Comparison of ENCODE assay signal across 11 cellular contexts in genomic region chr1:8404450-8405370, GRCh38.
DNase-seq lines count a peak whose midpoint lies in the region; ATAC-seq and TF ChIP-seq lines count a peak whose summit lies in the region.
"Had no signal": no experiment of that assay in that cellular context is flagged by ENCODE, and none has a peak within 500 bp of the region (broad histone marks: within the 10 kb centered on the region; RNA-seq: fewer than 3 reads in every experiment).

No MANE protein-coding gene starts in this region.

- H3K27ac ChIP-seq in breast epithelium (peak overlapping the region; percentile 38 to 65), tibial artery (peak overlapping the region; percentile 1 to 35)

- DNase-seq in breast epithelium (ENCODE audit: low spot score in 2 of 2): no peak
- DNase-seq in MCF 10A (ENCODE audit: unreplicated experiment): no peak
- no peak for DNase-seq in mesothelial cell of epicardium (ENCODE audit: low spot score in 2 of 2, unreplicated experiment in 2 of 2)
- no peak for DNase-seq in tibial artery
- no peak for DNase-seq in BE2C
- DNase-seq in GM13976 (ENCODE audit: low spot score): no peak
- DNase-seq: NCI-H2029 treated with DMSO at 0.1 percent for 48 hours; Peyer's patch; stimulated activated CD4-positive, alpha-beta T cell treated with anti-CD3 and anti-CD28 coated beads, Interleukin-4, amount 100 ng/mL, for 24 hours had no signal

- H3K36me3 Mint-ChIP-seq in MCF 10A (ENCODE audit: insufficient read depth, unreplicated experiment) (peaks cover 42% of the 10 kb centered on the region), mesothelial cell of epicardium (peaks cover 25% of the 10 kb centered on the region)
- peaks cover 77% of the 10 kb centered on the region for H3K36me3 Mint-ChIP-seq in activated T-helper 17 cell treated with anti-CD3 and anti-CD28 coated beads, Interleukin-2, amount 50 U/mL, for 72 hours (ENCODE audit: low read depth)

- H3K27me3 Mint-ChIP-seq in MCF 10A (ENCODE audit: insufficient read depth, unreplicated experiment) (no peaks in the 10 kb centered on the region), mesothelial cell of epicardium (ENCODE audit: low read depth) (no peaks in the 10 kb centered on the region)
- no peaks in the 10 kb centered on the region for H3K27me3 Mint-ChIP-seq in activated T-helper 17 cell treated with anti-CD3 and anti-CD28 coated beads, Interleukin-2, amount 50 U/mL, for 72 hours

- in situ Hi-C loops in GM13976 (cut with MboI; ENCODE audit: low sequenced_read_pairs, unreplicated experiment): no loop called here

- peaks cover 16% of the 10 kb centered on the region for H3K4me1 Mint-ChIP-seq in MCF 10A (ENCODE audit: insufficient read depth, unreplicated experiment)
- peaks cover 35% of the 10 kb centered on the region for H3K4me1 Mint-ChIP-seq in activated T-helper 17 cell treated with anti-CD3 and anti-CD28 coated beads, Interleukin-2, amount 50 U/mL, for 72 hours
- H3K4me1 Mint-ChIP-seq in mesothelial cell of epicardium: peaks cover 33% of the 10 kb centered on the region

- no peak overlapping the region for H3K27ac Mint-ChIP-seq in MCF 10A (ENCODE audit: low read depth, unreplicated experiment)
- H3K27ac Mint-ChIP-seq in activated T-helper 17 cell treated with anti-CD3 and anti-CD28 coated beads, Interleukin-2, amount 50 U/mL, for 72 hours: peak overlapping the region; percentile 83
- H3K27ac Mint-ChIP-seq in mesothelial cell of epicardium: peak overlapping the region; percentile 18

- no peaks in the 10 kb centered on the region for H3K9me3 Mint-ChIP-seq in MCF 10A (ENCODE audit: unreplicated experiment)
- H3K9me3 Mint-ChIP-seq in activated T-helper 17 cell treated with anti-CD3 and anti-CD28 coated beads, Interleukin-2, amount 50 U/mL, for 72 hours: no peaks in the 10 kb centered on the region
- H3K9me3 Mint-ChIP-seq in mesothelial cell of epicardium: no peaks in the 10 kb centered on the region

- TF ChIP-seq POLR2A in breast epithelium (IDR thresholded peaks at IDR 0.05): no peak

- H3K27me3 ChIP-seq in breast epithelium (no peaks in the 10 kb centered on the region), tibial artery (no peaks in the 10 kb centered on the region), BE2C (no peaks in the 10 kb centered on the region)
- H3K27me3 ChIP-seq: Peyer's patch had no signal

- H3K9me3 ChIP-seq in breast epithelium (no peaks in the 10 kb centered on the region), tibial artery (no peaks in the 10 kb centered on the region), BE2C (no peaks in the 10 kb centered on the region)
- H3K9me3 ChIP-seq: Peyer's patch had no signal

- H3K4me3 ChIP-seq in breast epithelium: no peak overlapping the region
- H3K4me3 ChIP-seq in tibial artery: no peak overlapping the region
- no peak overlapping the region for H3K4me3 ChIP-seq in BE2C (ENCODE audit: low read depth, low read length)
- H3K4me3 ChIP-seq: Peyer's patch had no signal

- no TSS peak for BruUV-seq in MCF 10A (replicated peaks; lab: Mats Ljungman, UMichigan)

- CTCF ChIA-PET in MCF 10A (lab: Yijun Ruan, JAX): interaction anchor here (0.7 kb wide), 1 partner anchor 644 kb away, joined by 4 read pairs; no protein-coding TSS in a partner anchor

- H3K4me3 Mint-ChIP-seq in MCF 10A (ENCODE audit: unreplicated experiment) (no peak overlapping the region), mesothelial cell of epicardium (no peak overlapping the region)
- peak overlapping the region; percentile 41 for H3K4me3 Mint-ChIP-seq in activated T-helper 17 cell treated with anti-CD3 and anti-CD28 coated beads, Interleukin-2, amount 50 U/mL, for 72 hours

- POLR2A ChIA-PET in MCF 10A (lab: Yijun Ruan, JAX): interaction anchor here (0.8 kb wide), 1 partner anchor 20 kb away, joined by 4 read pairs; no protein-coding TSS in a partner anchor

- no peak for ATAC-seq in activated T-helper 17 cell treated with anti-CD3 and anti-CD28 coated beads, Interleukin-2, amount 50 U/mL, for 72 hours (replicated peaks)
- ATAC-seq in HG02623 (IDR thresholded peaks at IDR 0.05; ENCODE audit: unreplicated experiment): no peak

- intact Hi-C loops in breast epithelium (cut with DNase I; ENCODE audit: low total_unique reads): no loop called here
- intact Hi-C loops in MCF 10A (cut with micrococcal nuclease): no loop called here
- intact Hi-C loops in tibial artery (cut with DNase I; ENCODE audit: low total_unique reads): no loop called here

- H3K4me1 ChIP-seq in breast epithelium (peaks cover 17 to 23% of the 10 kb centered on the region in 2 donors), tibial artery (peaks cover 9 to 63% (median 41%) of the 10 kb centered on the region in 4 donors), BE2C (no peaks in the 10 kb centered on the region)

- H3K36me3 ChIP-seq in breast epithelium (no peaks in the 10 kb centered on the region), tibial artery (peaks cover 0 to 27% (median 27%) of the 10 kb centered on the region in 3 donors), BE2C (no peaks in the 10 kb centered on the region)

- TF ChIP-seq CTCF in breast epithelium (IDR thresholded peaks at IDR 0.05): no peak
- TF ChIP-seq CTCF in MCF 10A (IDR thresholded peaks at IDR 0.05; ENCODE audit: unreplicated experiment): no peak
- no peak for TF ChIP-seq CTCF in mesothelial cell of epicardium (IDR thresholded peaks at IDR 0.05; ENCODE audit: unreplicated experiment)
- no peak for TF ChIP-seq CTCF in tibial artery (IDR thresholded peaks at IDR 0.05)
- TF ChIP-seq CTCF in BE2C (IDR thresholded peaks at IDR 0.05; ENCODE audit: low read depth, low read length): no peak
- TF ChIP-seq CTCF in GM13976 (IDR thresholded peaks at IDR 0.05; ENCODE audit: borderline replicate concordance, control extremely low read depth, extremely low read depth, insufficient read depth, missing control alignments): no peak
